Comparison of ENCODE assay signal across 21 cellular contexts in the genomic region with DNA sequence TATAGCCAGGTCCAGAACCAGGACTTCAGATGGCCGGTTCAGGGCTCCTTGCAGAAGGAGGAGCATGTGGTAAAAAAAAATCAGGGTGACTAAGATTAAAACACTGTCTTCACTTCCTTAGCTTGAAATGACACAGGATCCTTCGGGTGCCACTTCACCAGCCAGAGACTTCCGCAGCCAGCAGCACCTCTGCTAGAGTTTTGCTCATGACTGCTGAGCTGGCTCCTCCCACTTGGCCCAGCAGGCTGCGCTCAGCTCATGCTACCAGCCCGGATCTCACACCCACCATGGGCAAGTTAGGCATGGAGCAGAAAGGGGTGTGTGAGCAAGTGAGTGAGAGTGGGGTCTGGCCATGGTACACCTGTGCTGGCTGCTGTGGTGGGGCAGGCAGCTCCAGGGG. TPM values are rescaled to one million over a fixed set of nuclear protein-coding genes. Genes with fewer than 3 reads are reported as not detected.
DNase-seq lines count a peak whose midpoint lies in the region; ATAC-seq lines count a peak whose summit lies in the region.
"Had no signal": no experiment of that assay in that cellular context is flagged by ENCODE, and none has a peak within 500 bp of the region (broad histone marks: within the 10 kb centered on the region; RNA-seq: fewer than 3 reads in every experiment).

No MANE protein-coding gene starts in this region.

- DNase-seq in Daoy (ENCODE audit: low read depth) (peak; percentile 8), left ventricle myocardium superior (no peak)
- no peak for DNase-seq in natural killer cell treated with Interleukin-12 subunit alpha and Interleukin-12 subunit beta and Interleukin-15 and Interleukin-18, amount 100 ng/mL, for 72 hours (ENCODE audit: low spot score)
- DNase-seq: ACHN; CD4-positive, alpha-beta T cell; DMS79 treated with DMSO at 0.1 percent for 48 hours; GDM1; HFFc6; MM.1S; NCI-H1105 treated with DMSO at 0.1 percent for 48 hours; NCI-H187; NCI-H2171; NCI-H446 treated with DMSO at 0.1 percent for 48 hours; NCI-H774; SHP77 had no signal

- H3K36me3 Mint-ChIP-seq in activated T-helper 17 cell treated with anti-CD3 and anti-CD28 coated beads, Interleukin-2, amount 50 U/mL, for 72 hours (ENCODE audit: low read depth) = no peaks in the 10 kb centered on the region
- H3K36me3 Mint-ChIP-seq in natural killer cell treated with Interleukin-12 subunit alpha and Interleukin-12 subunit beta and Interleukin-15 and Interleukin-18, amount 100 ng/mL, for 72 hours = no peaks in the 10 kb centered on the region

- H3K4me3 Mint-ChIP-seq in activated T-helper 17 cell treated with anti-CD3 and anti-CD28 coated beads, Interleukin-2, amount 50 U/mL, for 72 hours = no peak overlapping the region
- no peak overlapping the region for H3K4me3 Mint-ChIP-seq in natural killer cell treated with Interleukin-12 subunit alpha and Interleukin-12 subunit beta and Interleukin-15 and Interleukin-18, amount 100 ng/mL, for 72 hours
- H3K4me3 Mint-ChIP-seq: B cell; CD4-positive, alpha-beta T cell; HFFc6 had no signal

- intact Hi-C loops in left ventricle myocardium superior (cut with micrococcal nuclease) = no loop called here

- ATAC-seq in HG03175 (IDR thresholded peaks at IDR 0.05; ENCODE audit: unreplicated experiment) = peak; percentile 49
- ATAC-seq in activated T-helper 17 cell treated with anti-CD3 and anti-CD28 coated beads, Interleukin-2, amount 50 U/mL, for 72 hours (replicated peaks) = peak; percentile 71
- peak; percentile 28 to 85 for ATAC-seq in natural killer cell treated with Interleukin-12 subunit alpha and Interleukin-12 subunit beta and Interleukin-15 and Interleukin-18, amount 100 ng/mL, for 72 hours
- no peak for ATAC-seq in GM21737 (IDR thresholded peaks at IDR 0.05; ENCODE audit: unreplicated experiment)
- ATAC-seq in left ventricle myocardium superior = no peak
- no peak for ATAC-seq in HG03139 (IDR thresholded peaks at IDR 0.05; ENCODE audit: unreplicated experiment)

- no peaks in the 10 kb centered on the region for H3K4me1 Mint-ChIP-seq in activated T-helper 17 cell treated with anti-CD3 and anti-CD28 coated beads, Interleukin-2, amount 50 U/mL, for 72 hours
- H3K4me1 Mint-ChIP-seq in natural killer cell treated with Interleukin-12 subunit alpha and Interleukin-12 subunit beta and Interleukin-15 and Interleukin-18, amount 100 ng/mL, for 72 hours (ENCODE audit: low read depth in 2 of 2) = peaks cover 0 to 4% of the 10 kb centered on the region in 2 donors
- H3K4me1 Mint-ChIP-seq: B cell had no signal

- H3K27me3 Mint-ChIP-seq in activated T-helper 17 cell treated with anti-CD3 and anti-CD28 coated beads, Interleukin-2, amount 50 U/mL, for 72 hours = peaks cover 35% of the 10 kb centered on the region
- H3K27me3 Mint-ChIP-seq in natural killer cell treated with Interleukin-12 subunit alpha and Interleukin-12 subunit beta and Interleukin-15 and Interleukin-18, amount 100 ng/mL, for 72 hours = peaks cover 7 to 20% of the 10 kb centered on the region in 2 donors

- peaks cover 3% of the 10 kb centered on the region for H3K9me3 Mint-ChIP-seq in activated T-helper 17 cell treated with anti-CD3 and anti-CD28 coated beads, Interleukin-2, amount 50 U/mL, for 72 hours
- H3K9me3 Mint-ChIP-seq in natural killer cell treated with Interleukin-12 subunit alpha and Interleukin-12 subunit beta and Interleukin-15 and Interleukin-18, amount 100 ng/mL, for 72 hours = no peaks in the 10 kb centered on the region
- H3K9me3 Mint-ChIP-seq: CD4-positive, alpha-beta T cell; HFFc6 had no signal

- no peak overlapping the region for H3K27ac Mint-ChIP-seq in activated T-helper 17 cell treated with anti-CD3 and anti-CD28 coated beads, Interleukin-2, amount 50 U/mL, for 72 hours
- H3K27ac Mint-ChIP-seq in natural killer cell treated with Interleukin-12 subunit alpha and Interleukin-12 subunit beta and Interleukin-15 and Interleukin-18, amount 100 ng/mL, for 72 hours = no peak overlapping the region
- H3K27ac Mint-ChIP-seq: B cell; CD4-positive, alpha-beta T cell; HFFc6 had no signal

RNA-seq across cellular contexts. Expression of a gene that starts 6.6 kb away (rescaled TPM):
- total RNA-seq in Daoy (2014; rRNA removed; shearing (Covaris generic)) = not detected in 2 replicates
- not detected for total RNA-seq in activated T-helper 17 cell treated with anti-CD3 and anti-CD28 coated beads, Interleukin-2, amount 50 U/mL, for 72 hours
- total RNA-seq in natural killer cell treated with Interleukin-12 subunit alpha and Interleukin-12 subunit beta and Interleukin-15 and Interleukin-18, amount 100 ng/mL, for 72 hours = not detected
- not detected for total RNA-seq in left ventricle myocardium superior
- total RNA-seq: B cell; CD4-positive, alpha-beta T cell; H1; HFFc6 had no signal

RNA-seq across cellular contexts. Expression of a gene that starts 18.5 kb away (rescaled TPM):
- not detected in 2 replicates for total RNA-seq in Daoy (2014; rRNA removed; shearing (Covaris generic))
- total RNA-seq in activated T-helper 17 cell treated with anti-CD3 and anti-CD28 coated beads, Interleukin-2, amount 50 U/mL, for 72 hours = not detected
- total RNA-seq in natural killer cell treated with Interleukin-12 subunit alpha and Interleukin-12 subunit beta and Interleukin-15 and Interleukin-18, amount 100 ng/mL, for 72 hours = not detected
- total RNA-seq in left ventricle myocardium superior = not detected
- total RNA-seq: B cell; CD4-positive, alpha-beta T cell; H1; HFFc6 had no signal

RNA-seq across cellular contexts. Expression of a gene that starts 38.7 kb away (rescaled TPM):
- not detected in 2 replicates for total RNA-seq in Daoy (2014; rRNA removed; shearing (Covaris generic))
- not detected for total RNA-seq in activated T-helper 17 cell treated with anti-CD3 and anti-CD28 coated beads, Interleukin-2, amount 50 U/mL, for 72 hours
- not detected for total RNA-seq in natural killer cell treated with Interleukin-12 subunit alpha and Interleukin-12 subunit beta and Interleukin-15 and Interleukin-18, amount 100 ng/mL, for 72 hours
- not detected for total RNA-seq in left ventricle myocardium superior
- total RNA-seq: B cell; CD4-positive, alpha-beta T cell; HFFc6 had no signal

Comparison
In these comparisons a context has a peak if more than half of its experiments do, and no peak if none do; other contexts are left out.
1. ATAC-seq: peak in HG03175 (single experiment), activated T-helper 17 cell treated with anti-CD3 and anti-CD28 coated beads, Interleukin-2, amount 50 U/mL, for 72 hours (single experiment) and natural killer cell treated with Interleukin-12 subunit alpha and Interleukin-12 subunit beta and Interleukin-15 and Interleukin-18, amount 100 ng/mL, for 72 hours (2 of 2); none in GM21737 (single experiment), left ventricle myocardium superior (single experiment) and HG03139 (single experiment).